Comparison of ENCODE assay signal across 28 cellular contexts in the genomic region with DNA sequence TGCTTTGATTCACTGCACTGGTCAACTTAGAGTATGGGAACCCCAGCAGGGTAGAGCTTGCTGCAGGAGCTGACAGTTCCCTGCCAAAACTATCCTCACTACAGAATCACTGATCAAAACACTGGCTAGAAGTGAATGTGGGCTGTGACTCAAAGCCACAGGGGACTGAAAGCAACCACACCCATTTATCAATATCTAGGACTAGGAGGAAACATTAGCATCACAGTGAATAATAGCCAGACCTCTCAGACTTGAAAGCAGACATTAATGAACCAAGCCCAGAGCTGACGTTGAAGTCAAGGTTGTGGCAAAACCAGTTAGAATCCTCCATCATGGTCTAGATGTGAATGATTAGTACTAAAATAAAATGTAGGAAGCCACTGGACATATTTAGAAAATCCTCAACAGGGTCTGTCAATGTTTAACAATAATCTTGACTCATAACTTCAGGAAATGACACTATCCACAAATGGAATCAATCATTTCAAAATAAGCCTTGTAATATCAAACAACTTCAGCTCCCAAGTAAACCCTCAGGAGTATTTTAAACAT.
DNase-seq lines count a peak whose midpoint lies in the region; ATAC-seq, FAIRE-seq and TF ChIP-seq lines count a peak whose summit lies in the region.
"Had no signal": no experiment of that assay in that cellular context is flagged by ENCODE, and none has a peak within 500 bp of the region (broad histone marks: within the 10 kb centered on the region; RNA-seq: fewer than 3 reads in every experiment).

No MANE protein-coding gene starts in this region.

- H3K27ac ChIP-seq in osteoblast (ENCODE audit: low read depth, low read length) = no peak overlapping the region
- H3K27ac ChIP-seq: C4-2B, spleen, thoracic aorta, vagina, WERI-Rb-1 had no signal

- ATAC-seq in GM18873 (IDR thresholded peaks at IDR 0.05; ENCODE audit: low FRiP score, unreplicated experiment) = no peak
- ATAC-seq: K562, left colon had no signal

- no peaks in the 10 kb centered on the region for H3K27me3 ChIP-seq in osteoblast (ENCODE audit: insufficient read depth, low read length)
- H3K27me3 ChIP-seq: MG63, vagina had no signal

- H3K79me2 ChIP-seq in osteoblast (ENCODE audit: insufficient read depth, low read length) = no peaks in the 10 kb centered on the region

- no peak overlapping the region for H3K4me2 ChIP-seq in osteoblast (ENCODE audit: insufficient read depth, low read length)

- H4K20me1 ChIP-seq in osteoblast (ENCODE audit: insufficient read depth, low read length) = no peaks in the 10 kb centered on the region

- H3K4me3 ChIP-seq in epithelial cell of proximal tubule (ENCODE audit: low read depth, low read length) (no peak overlapping the region), osteoblast (ENCODE audit: insufficient read depth, low read length) (no peak overlapping the region)
- H3K4me3 ChIP-seq: K562, MG63, spleen, thoracic aorta, vagina had no signal

- FAIRE-seq in D721Med (lab: Jason Lieb, UNC) = peak; percentile 96
- FAIRE-seq: endometrium, K562 had no signal

- TF ChIP-seq CTCF in D721Med (IDR thresholded peaks at IDR 0.05; ENCODE audit: insufficient read depth, missing control alignments) (no peak), epithelial cell of proximal tubule (conservative IDR thresholded peaks at IDR 0.05; ENCODE audit: low read depth, low read length) (no peak), osteoblast (IDR thresholded peaks at IDR 0.05; ENCODE audit: extremely low read depth, low read depth, low read length) (no peak)

- DNase-seq in D721Med (ENCODE audit: insufficient read length, low spot score) (no peak), NCI-H69 (lab: John Stamatoyannopoulos, UW) (peak; percentile 78), epithelial cell of proximal tubule (ENCODE audit: low read depth) (peak; percentile 4), osteoblast (ENCODE audit: insufficient read length, low spot score, missing footprints) (peak; percentile 13), NCI-H187 treated with DMSO at 0.1 percent for 48 hours (lab: John Stamatoyannopoulos, UW) (no peak), NCI-H187 (lab: John Stamatoyannopoulos, UW) (no peak), RPMI8226 (no peak)
- DNase-seq: activated CD4-positive, alpha-beta T cell treated with anti-CD3 and anti-CD28 coated beads, Interleukin-2, amount 10 ng/mL, durations not matched to agents 7 days and 5 days; activated CD8-positive, alpha-beta memory T cell treated with anti-CD3 and anti-CD28 coated beads, Interleukin-2, amount 50 U/mL, for 4 hours; activated naive CD4-positive, alpha-beta T cell treated with anti-CD3 and anti-CD28 coated beads, Interleukin-2, amount 50 U/mL, for 16 hours; dermis blood vessel endothelial cell; GOT3; left colon; mesenchymal stem cell; MG63; NCI-H1417 treated with DMSO at 0.1 percent for 48 hours; NCI-H2171; NCI-H524 treated with DMSO at 0.1 percent for 48 hours; spleen; stimulated activated CD4-positive, alpha-beta T cell treated with anti-CD3 and anti-CD28 coated beads, Interleukin-2, amount 100 ng/mL, for 48 hours; stimulated activated naive CD4-positive, alpha-beta T cell; WERI-Rb-1 had no signal

- H3K36me3 ChIP-seq in osteoblast (ENCODE audit: insufficient read depth, low read length) = no peaks in the 10 kb centered on the region
- H3K36me3 ChIP-seq: MG63, spleen, thoracic aorta, vagina, WERI-Rb-1 had no signal

- H2AFZ ChIP-seq in osteoblast (ENCODE audit: low read length) = no peak overlapping the region

- H3K4me1 ChIP-seq in osteoblast (ENCODE audit: insufficient read depth, low read length) = no peaks in the 10 kb centered on the region
- H3K4me1 ChIP-seq: spleen, vagina had no signal

- H3K9me3 ChIP-seq in osteoblast (ENCODE audit: low read depth, low read length) = no peaks in the 10 kb centered on the region
- H3K9me3 ChIP-seq: MG63, thoracic aorta, vagina had no signal

Comparison
In these comparisons a context has a peak if more than half of its experiments do, and no peak if none do; other contexts are left out.
1. DNase-seq: peak in NCI-H69 (single experiment), epithelial cell of proximal tubule (single experiment) and osteoblast (single experiment); none in D721Med (single experiment), NCI-H187 treated with DMSO at 0.1 percent for 48 hours (single experiment), NCI-H187 (0 of 2) and RPMI8226 (single experiment).